9 cellular contexts compared by ENCODE assay signal in the genomic region with DNA sequence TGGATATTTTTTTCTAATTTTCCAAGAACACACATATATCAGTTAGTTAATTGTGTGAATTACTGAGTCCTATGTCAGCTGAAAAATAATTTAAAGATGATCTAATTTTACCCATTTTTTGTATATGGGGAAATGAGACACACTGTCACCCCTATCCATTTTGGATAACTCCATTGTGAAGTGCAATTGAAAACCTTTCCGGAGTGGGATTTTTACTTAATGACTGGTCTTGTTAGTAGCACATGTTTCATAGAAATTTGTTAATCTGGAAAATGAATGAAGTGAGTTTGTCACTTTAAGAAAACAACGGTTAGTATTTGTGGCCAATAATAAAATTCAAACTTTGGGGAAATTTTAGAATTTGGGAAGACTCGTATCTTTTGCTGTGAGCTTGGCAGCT. TPM values are rescaled to one million over a fixed set of nuclear protein-coding genes. Genes with fewer than 3 reads are reported as not detected.
DNase-seq lines count a peak whose midpoint lies in the region; ATAC-seq and TF ChIP-seq lines count a peak whose summit lies in the region.
"Had no signal": no experiment of that assay in that cellular context is flagged by ENCODE, and none has a peak within 500 bp of the region (broad histone marks: within the 10 kb centered on the region; RNA-seq: fewer than 3 reads in every experiment).

No MANE protein-coding gene starts in this region.

- H3K27me3 ChIP-seq in heart right ventricle (no peaks in the 10 kb centered on the region), transverse colon (no peaks in the 10 kb centered on the region)

- no peak for TF ChIP-seq CTCF in heart right ventricle (IDR thresholded peaks at IDR 0.05)
- no peak for TF ChIP-seq CTCF in glutamatergic neuron (IDR thresholded peaks at IDR 0.05; ENCODE audit: partially characterized antibody, unreplicated experiment)
- TF ChIP-seq CTCF in transverse colon (IDR thresholded peaks at IDR 0.05): no peak

- TF ChIP-seq POLR2A in transverse colon (IDR thresholded peaks at IDR 0.05): no peak

- peaks cover 0 to 35% (median 21%) of the 10 kb centered on the region in 9 donors for H3K36me3 ChIP-seq in heart right ventricle
- peaks cover 0 to 26% (median 9%) of the 10 kb centered on the region in 4 donors for H3K36me3 ChIP-seq in transverse colon

- DNase-seq in heart right ventricle (no peak), Right ventricle myocardium superior (no peak), glutamatergic neuron (no peak), transverse colon (no peak), HK-2 (ENCODE audit: unreplicated experiment) (no peak)
- no peak for DNase-seq in activated CD4-positive, alpha-beta memory T cell treated with anti-CD3 and anti-CD28 coated beads, Interleukin-2, amount 10 ng/mL, durations not matched to agents 7 days and 5 days
- DNase-seq in activated CD4-positive, CD25-positive, alpha-beta regulatory T cell (lab: John Stamatoyannopoulos, UW): no peak
- DNase-seq: SIG-M5 had no signal

- in situ Hi-C loops in transverse colon (cut with MboI; ENCODE audit: low pct_ligation_motif_present in 1 of 4, low pct_unique_long_range_greater_than_20kb in 1 of 4, low sequenced_read_pairs in 3 of 4): no loop called here

- no peaks in the 10 kb centered on the region for H3K9me3 ChIP-seq in heart right ventricle
- H3K9me3 ChIP-seq in transverse colon: no peaks in the 10 kb centered on the region

- H3K4me1 ChIP-seq in heart right ventricle (peaks cover 0 to 45% (median 25%) of the 10 kb centered on the region in 9 donors), transverse colon (peaks cover 6 to 30% (median 27%) of the 10 kb centered on the region in 4 donors)

- peaks cover 56% of the 10 kb centered on the region for H3K4me1 Mint-ChIP-seq in activated CD4-positive, alpha-beta memory T cell treated with anti-CD3 and anti-CD28 coated beads, Interleukin-2, amount 10 ng/mL, durations not matched to agents 7 days and 5 days
- H3K4me1 Mint-ChIP-seq in glutamatergic neuron (ENCODE audit: low read depth, unreplicated experiment): peaks cover 13% of the 10 kb centered on the region

- H3K36me3 Mint-ChIP-seq in activated CD4-positive, alpha-beta memory T cell treated with anti-CD3 and anti-CD28 coated beads, Interleukin-2, amount 10 ng/mL, durations not matched to agents 7 days and 5 days (ENCODE audit: low read depth): peaks cover 66% of the 10 kb centered on the region
- no peaks in the 10 kb centered on the region for H3K36me3 Mint-ChIP-seq in glutamatergic neuron (ENCODE audit: unreplicated experiment)

- CTCF ChIA-PET in activated CD4-positive, alpha-beta memory T cell treated with anti-CD3 and anti-CD28 coated beads, Interleukin-2, amount 10 ng/mL, durations not matched to agents 7 days and 5 days (lab: Charles Lee): interaction anchor here (0.9 kb wide), 1 partner anchor 143 kb away, joined by 3 read pairs; no protein-coding TSS in a partner anchor

- H3K27ac Mint-ChIP-seq in activated CD4-positive, alpha-beta memory T cell treated with anti-CD3 and anti-CD28 coated beads, Interleukin-2, amount 10 ng/mL, durations not matched to agents 7 days and 5 days: peak overlapping the region; percentile 98
- peak overlapping the region; percentile 100 for H3K27ac Mint-ChIP-seq in glutamatergic neuron (ENCODE audit: unreplicated experiment)

- H3K4me3 ChIP-seq in heart right ventricle (peak overlapping the region in 7 of 10 donors; percentile 73 to 97 (median 92)), transverse colon (peak overlapping the region in 3 of 4 donors; percentile 73 to 99 (median 91))

- H3K27me3 Mint-ChIP-seq in activated CD4-positive, alpha-beta memory T cell treated with anti-CD3 and anti-CD28 coated beads, Interleukin-2, amount 10 ng/mL, durations not matched to agents 7 days and 5 days: no peaks in the 10 kb centered on the region
- H3K27me3 Mint-ChIP-seq in glutamatergic neuron (ENCODE audit: unreplicated experiment): peaks cover 12% of the 10 kb centered on the region

- no peaks in the 10 kb centered on the region for H3K9me3 Mint-ChIP-seq in activated CD4-positive, alpha-beta memory T cell treated with anti-CD3 and anti-CD28 coated beads, Interleukin-2, amount 10 ng/mL, durations not matched to agents 7 days and 5 days
- peaks cover 23% of the 10 kb centered on the region for H3K9me3 Mint-ChIP-seq in glutamatergic neuron (ENCODE audit: unreplicated experiment)

- no peak overlapping the region for H3K27ac ChIP-seq in heart right ventricle
- peak overlapping the region in 3 of 4 donors; percentile 92 to 97 (median 96) for H3K27ac ChIP-seq in transverse colon

- intact Hi-C loops in heart right ventricle (cut with DNase I): no loop called here
- intact Hi-C loops in Right ventricle myocardium superior (cut with DNase I): no loop called here
- intact Hi-C loops in transverse colon (cut with DNase I; ENCODE audit: low total_unique reads): no loop called here

- 86 to 90% methylated on average over 3 of the region's 3 CpGs for WGBS in heart right ventricle, 2 donors
- WGBS in transverse colon (ENCODE audit: low coverage in 1 of 2), 2 donors: 76 to 78% methylated on average over 3 of the region's 3 CpGs

- no peak for ATAC-seq in heart right ventricle
- no peak for ATAC-seq in Right ventricle myocardium superior (ENCODE audit: poor library complexity)
- ATAC-seq in GM18909 (IDR thresholded peaks at IDR 0.05; ENCODE audit: poor library complexity, unreplicated experiment): no peak

- POLR2A ChIA-PET in activated CD4-positive, alpha-beta memory T cell treated with anti-CD3 and anti-CD28 coated beads, Interleukin-2, amount 10 ng/mL, durations not matched to agents 7 days and 5 days (lab: Charles Lee): interaction anchor here (1.0 to 2.7 kb wide), 5 partner anchors 9 to 142 kb away, joined by 3 to 10 read pairs (median 4); a partner anchor contains a TSS

- peak overlapping the region; percentile 97 for H3K4me3 Mint-ChIP-seq in activated CD4-positive, alpha-beta memory T cell treated with anti-CD3 and anti-CD28 coated beads, Interleukin-2, amount 10 ng/mL, durations not matched to agents 7 days and 5 days
- H3K4me3 Mint-ChIP-seq in glutamatergic neuron (ENCODE audit: unreplicated experiment): peak overlapping the region; percentile 100

- TF ChIP-seq EP300 in transverse colon (IDR thresholded peaks at IDR 0.05; ENCODE audit: low read depth): no peak

RNA-seq across cellular contexts. Expression of a gene that starts 2.0 kb away (rescaled TPM):
- total RNA-seq in heart right ventricle (10 to 100 TPM; 36.5 to 52.2 (median 40.8) TPM), Right ventricle myocardium superior (32.2 TPM), glutamatergic neuron (ENCODE audit: unreplicated experiment) (511 TPM), transverse colon (10 to 100 TPM; 20.6 to 69.4 (median 34.5) TPM)
- polyA plus RNA-seq in heart right ventricle: 10 to 100 TPM; 52.3 to 95.6 TPM
- total RNA-seq in activated CD4-positive, alpha-beta memory T cell treated with anti-CD3 and anti-CD28 coated beads, Interleukin-2, amount 10 ng/mL, durations not matched to agents 7 days and 5 days: 100 to 1,000 TPM; 260 to 264 TPM

Comparison
In these comparisons a context has a peak if more than half of its experiments do, and no peak if none do; other contexts are left out.
1. H3K27ac ChIP-seq: peak in transverse colon (3 of 4); none in heart right ventricle (0 of 10).